In genomic region chr16:4323071-4323844, GRCh38 we compare ENCODE assay signal across 13 cellular contexts. TPM values are rescaled to one million over a fixed set of nuclear protein-coding genes. Genes with fewer than 3 reads are reported as not detected.
A peak's percentile ranks its signal among the peaks of the same experiment; 100 is the strongest.
DNase-seq lines count a peak whose midpoint lies in the region; ATAC-seq, FAIRE-seq and TF ChIP-seq lines count a peak whose summit lies in the region.
"Had no signal": no experiment of that assay in that cellular context is flagged by ENCODE, and none has a peak within 500 bp of the region (broad histone marks: within the 10 kb centered on the region; RNA-seq: fewer than 3 reads in every experiment).

No MANE protein-coding gene starts in this region.

- no peak for FAIRE-seq in keratinocyte (lab: Jason Lieb, UNC)

- H3K27me3 Mint-ChIP-seq in activated CD4-positive, alpha-beta memory T cell treated with anti-CD3 and anti-CD28 coated beads, Interleukin-2, amount 10 ng/mL, durations not matched to agents 7 days and 5 days = peaks cover 13% of the 10 kb centered on the region
- peaks cover 0 to 3% of the 10 kb centered on the region in 2 donors for H3K27me3 Mint-ChIP-seq in effector memory CD8-positive, alpha-beta T cell
- H3K27me3 Mint-ChIP-seq: type B pancreatic cell had no signal

- POLR2A ChIA-PET in activated CD4-positive, alpha-beta memory T cell treated with anti-CD3 and anti-CD28 coated beads, Interleukin-2, amount 10 ng/mL, durations not matched to agents 7 days and 5 days (lab: Charles Lee) = interaction anchor here (0.7 to 1.9 kb wide), 2 partner anchors 15 to 85 kb away, joined by 3 to 8 read pairs; no protein-coding TSS in a partner anchor

- H3K9me3 ChIP-seq in BLaER1 treated with 17β-estradiol and CSF1 and Interleukin-3, amounts not matched to agents 10 nM and 100 nM (replicated peaks in 1 of 11) = no peaks in the 10 kb centered on the region
- H3K9me3 ChIP-seq in mammary epithelial cell (replicated peaks; ENCODE audit: insufficient read depth, low read length) = no peaks in the 10 kb centered on the region
- H3K9me3 ChIP-seq in keratinocyte (ENCODE audit: control insufficient read depth, low read depth, low read length) = no peaks in the 10 kb centered on the region
- H3K9me3 ChIP-seq in skeletal muscle tissue (ENCODE audit: control insufficient read depth in 3 of 3, low read length in 3 of 3) = no peaks in the 10 kb centered on the region
- H3K9me3 ChIP-seq: mucosa of descending colon had no signal

- no peaks in the 10 kb centered on the region for H3K36me3 Mint-ChIP-seq in activated CD4-positive, alpha-beta memory T cell treated with anti-CD3 and anti-CD28 coated beads, Interleukin-2, amount 10 ng/mL, durations not matched to agents 7 days and 5 days (ENCODE audit: low read depth)
- H3K36me3 Mint-ChIP-seq in effector memory CD8-positive, alpha-beta T cell (ENCODE audit: insufficient read depth) = peaks cover 4% of the 10 kb centered on the region
- H3K36me3 Mint-ChIP-seq: IgD-negative memory B cell, type B pancreatic cell had no signal

- dilution Hi-C loops in mammary epithelial cell (cut with HindIII; ENCODE audit: low sequenced_read_pairs) = no loop called here
- dilution Hi-C loops in keratinocyte (cut with MboI; ENCODE audit: extremely low pct_ligation_motif_present, low sequenced_read_pairs) = no loop called here

- peaks cover 69 to 97% (median 91%) of the 10 kb centered on the region in 10 experiments for H3K4me1 ChIP-seq in BLaER1 treated with 17β-estradiol and CSF1 and Interleukin-3, amounts not matched to agents 10 nM and 100 nM
- H3K4me1 ChIP-seq in mammary epithelial cell (ENCODE audit: insufficient read depth, low read length) = peaks cover 51% of the 10 kb centered on the region
- peaks cover 33% of the 10 kb centered on the region for H3K4me1 ChIP-seq in keratinocyte (ENCODE audit: control insufficient read depth, extremely low read depth, insufficient read depth, low read length)
- H3K4me1 ChIP-seq in skeletal muscle tissue (ENCODE audit: control insufficient read depth in 3 of 3, insufficient read depth in 3 of 3, low read length in 3 of 3) = peaks cover 46 to 56% (median 49%) of the 10 kb centered on the region in 3 donors

- 21% methylated on average over 13 of the region's 21 CpGs for WGBS in mammary epithelial cell (ENCODE audit: low coverage, missing lambda C conversion rate)

- peak overlapping the region; percentile 62 to 99 (median 83); a peak in 21 of 22 replicates for H3K4me2 ChIP-seq in BLaER1 treated with 17β-estradiol and CSF1 and Interleukin-3, amounts not matched to agents 10 nM and 100 nM
- H3K4me2 ChIP-seq in mammary epithelial cell (ENCODE audit: insufficient read depth, low read depth, low read length) (peak overlapping the region; percentile 45), keratinocyte (ENCODE audit: control insufficient read depth, extremely low read depth, insufficient read depth, low read depth, low read length) (peak overlapping the region; percentile 37)

- H3K4me1 Mint-ChIP-seq in activated CD4-positive, alpha-beta memory T cell treated with anti-CD3 and anti-CD28 coated beads, Interleukin-2, amount 10 ng/mL, durations not matched to agents 7 days and 5 days = peaks cover 13% of the 10 kb centered on the region
- H3K4me1 Mint-ChIP-seq in effector memory CD8-positive, alpha-beta T cell (ENCODE audit: low read depth in 2 of 2) = peaks cover 4 to 5% of the 10 kb centered on the region in 2 donors

- H3K36me3 ChIP-seq in BLaER1 treated with 17β-estradiol and CSF1 and Interleukin-3, amounts not matched to agents 10 nM and 100 nM = no peaks in the 10 kb centered on the region
- no peaks in the 10 kb centered on the region for H3K36me3 ChIP-seq in mammary epithelial cell (ENCODE audit: insufficient read depth, low read length)
- no peaks in the 10 kb centered on the region for H3K36me3 ChIP-seq in keratinocyte (ENCODE audit: control insufficient read depth in 2 of 2, extremely low read depth in 1 of 2, insufficient read depth in 2 of 2, low read length in 2 of 2)
- no peaks in the 10 kb centered on the region for H3K36me3 ChIP-seq in skeletal muscle tissue (ENCODE audit: control insufficient read depth in 3 of 3, insufficient read depth in 3 of 3, low read length in 3 of 3)

- H3K27ac ChIP-seq in BLaER1 treated with 17β-estradiol and CSF1 and Interleukin-3, amounts not matched to agents 10 nM and 100 nM = peak overlapping the region in 8 of 11 experiments; percentile 22 to 71 (median 46); a peak in 11 of 22 replicates
- no peak overlapping the region for H3K27ac ChIP-seq in mammary epithelial cell (ENCODE audit: insufficient read depth, low read depth, low read length)
- H3K27ac ChIP-seq in keratinocyte (ENCODE audit: control insufficient read depth, insufficient read depth, low read length) = no peak overlapping the region
- H3K27ac ChIP-seq in skeletal muscle tissue (ENCODE audit: low read depth, low read length) = peak overlapping the region; percentile 70

- H3K79me2 ChIP-seq in mammary epithelial cell (ENCODE audit: insufficient read depth, low read length) = peaks cover 92% of the 10 kb centered on the region
- H3K79me2 ChIP-seq in keratinocyte (ENCODE audit: control insufficient read depth, insufficient read depth, low read length) = peaks cover 64% of the 10 kb centered on the region

- no peak overlapping the region for H3K27ac Mint-ChIP-seq in activated CD4-positive, alpha-beta memory T cell treated with anti-CD3 and anti-CD28 coated beads, Interleukin-2, amount 10 ng/mL, durations not matched to agents 7 days and 5 days
- H3K27ac Mint-ChIP-seq in effector memory CD8-positive, alpha-beta T cell = no peak overlapping the region
- H3K27ac Mint-ChIP-seq: activated CD8-positive, alpha-beta T cell treated with anti-CD3 and anti-CD28 coated beads, Interleukin-2, amount 10 ng/mL, durations not matched to agents 7 days and 5 days; IgD-negative memory B cell had no signal

- no peaks in the 10 kb centered on the region for H3K9me1 ChIP-seq in keratinocyte (ENCODE audit: control insufficient read depth, extremely low read depth, insufficient read depth, low read length)

- CTCF ChIA-PET in mammary epithelial cell (lab: Charles Lee; ENCODE audit: low non-redundant PET) = no interaction called here
- CTCF ChIA-PET in activated CD4-positive, alpha-beta memory T cell treated with anti-CD3 and anti-CD28 coated beads, Interleukin-2, amount 10 ng/mL, durations not matched to agents 7 days and 5 days (lab: Charles Lee) = no interaction called here

- H2AFZ ChIP-seq in mammary epithelial cell (ENCODE audit: low read depth, low read length) (peak overlapping the region; percentile 21), keratinocyte (ENCODE audit: control insufficient read depth, low read length) (no peak overlapping the region)

- H3K4me3 Mint-ChIP-seq in activated CD4-positive, alpha-beta memory T cell treated with anti-CD3 and anti-CD28 coated beads, Interleukin-2, amount 10 ng/mL, durations not matched to agents 7 days and 5 days = no peak overlapping the region
- no peak overlapping the region for H3K4me3 Mint-ChIP-seq in effector memory CD8-positive, alpha-beta T cell
- H3K4me3 Mint-ChIP-seq: activated CD8-positive, alpha-beta T cell treated with anti-CD3 and anti-CD28 coated beads, Interleukin-2, amount 10 ng/mL, durations not matched to agents 7 days and 5 days; IgD-negative memory B cell had no signal

- H3K27me3 ChIP-seq in BLaER1 treated with 17β-estradiol and CSF1 and Interleukin-3, amounts not matched to agents 10 nM and 100 nM = no peaks in the 10 kb centered on the region
- no peaks in the 10 kb centered on the region for H3K27me3 ChIP-seq in mammary epithelial cell (ENCODE audit: insufficient read depth, low read length)
- no peaks in the 10 kb centered on the region for H3K27me3 ChIP-seq in keratinocyte (ENCODE audit: control insufficient read depth, extremely low read depth, insufficient read depth, low read length)
- peaks cover 4 to 13% (median 11%) of the 10 kb centered on the region in 3 donors for H3K27me3 ChIP-seq in skeletal muscle tissue (ENCODE audit: control insufficient read depth in 3 of 3, insufficient read depth in 3 of 3, low read length in 3 of 3)

- in situ Hi-C loops in mammary epithelial cell (cut with MboI; ENCODE audit: low sequenced_read_pairs in 2 of 2) = loop anchor here in 1 of 2 donors (5.0 kb wide), 1 partner anchor 51 kb away; the partner anchor contains the start of gene TFAP4

- ATAC-seq in GM18517 (IDR thresholded peaks at IDR 0.05; ENCODE audit: unreplicated experiment) = no peak
- ATAC-seq in effector memory CD8-positive, alpha-beta T cell (replicated peaks) = no peak
- ATAC-seq: activated CD8-positive, alpha-beta T cell treated with anti-CD3 and anti-CD28 coated beads, Interleukin-2, amount 10 ng/mL, durations not matched to agents 7 days and 5 days had no signal

- TF ChIP-seq CTCF in mammary epithelial cell (conservative IDR thresholded peaks at IDR 0.05 in 1 of 2, IDR thresholded peaks at IDR 0.05 in 1 of 2; ENCODE audit: extremely low read depth in 1 of 2, insufficient read depth in 1 of 2, low read depth in 1 of 2, low read length in 2 of 2) (no peak), keratinocyte (optimal IDR thresholded peaks at IDR 0.05 in 1 of 3, IDR thresholded peaks at IDR 0.05 in 1 of 3, conservative IDR thresholded peaks at IDR 0.05 in 1 of 3; ENCODE audit: extremely low read depth in 1 of 3, insufficient read depth in 2 of 3, low read length in 3 of 3) (no peak)

- no TSS peak for BruUV-seq in mammary epithelial cell (replicated peaks; lab: Mats Ljungman, UMichigan)

- peaks cover 38 to 90% (median 72%) of the 10 kb centered on the region in 11 experiments; a peak in 21 of 22 replicates for H4K20me1 ChIP-seq in BLaER1 treated with 17β-estradiol and CSF1 and Interleukin-3, amounts not matched to agents 10 nM and 100 nM
- H4K20me1 ChIP-seq in mammary epithelial cell (ENCODE audit: insufficient read depth, low read length) (no peaks in the 10 kb centered on the region), keratinocyte (ENCODE audit: control insufficient read depth, extremely low read depth, insufficient read depth, low read length) (peaks cover 12% of the 10 kb centered on the region)

- DNase-seq in mammary epithelial cell (no peak), keratinocyte (ENCODE audit: low read depth, low spot score) (no peak), NCI-H1930 (lab: John Stamatoyannopoulos, UW) (no peak)
- DNase-seq in activated CD4-positive, alpha-beta memory T cell treated with anti-CD3 and anti-CD28 coated beads, Interleukin-2, amount 10 ng/mL, durations not matched to agents 7 days and 5 days = no peak
- DNase-seq in effector memory CD8-positive, alpha-beta T cell = no peak
- DNase-seq: activated CD8-positive, alpha-beta T cell treated with anti-CD3 and anti-CD28 coated beads, Interleukin-2, amount 10 ng/mL, durations not matched to agents 7 days and 5 days; mucosa of descending colon; NCI-H345 had no signal

- peak overlapping the region in 9 of 11 experiments; percentile 5 to 63 (median 48); a peak in 13 of 22 replicates for H3K9ac ChIP-seq in BLaER1 treated with 17β-estradiol and CSF1 and Interleukin-3, amounts not matched to agents 10 nM and 100 nM
- no peak overlapping the region for H3K9ac ChIP-seq in mammary epithelial cell (ENCODE audit: insufficient read depth, low read length)
- H3K9ac ChIP-seq in keratinocyte (ENCODE audit: control insufficient read depth, extremely low read depth, insufficient read depth, low read length) = peak overlapping the region; percentile 42
- H3K9ac ChIP-seq in skeletal muscle tissue (ENCODE audit: low read depth in 1 of 3, low read length in 3 of 3) = peak overlapping the region in 1 of 3 donors; percentile 54

- intact Hi-C loops in mammary epithelial cell (cut with micrococcal nuclease) = no loop called here

- no peaks in the 10 kb centered on the region for H3K9me3 Mint-ChIP-seq in activated CD4-positive, alpha-beta memory T cell treated with anti-CD3 and anti-CD28 coated beads, Interleukin-2, amount 10 ng/mL, durations not matched to agents 7 days and 5 days
- no peaks in the 10 kb centered on the region for H3K9me3 Mint-ChIP-seq in effector memory CD8-positive, alpha-beta T cell
- H3K9me3 Mint-ChIP-seq: IgD-negative memory B cell, type B pancreatic cell had no signal

- no peak overlapping the region for H3K4me3 ChIP-seq in BLaER1 treated with 17β-estradiol and CSF1 and Interleukin-3, amounts not matched to agents 10 nM and 100 nM
- H3K4me3 ChIP-seq in mammary epithelial cell (replicated peaks in 1 of 3; ENCODE audit: insufficient read depth in 1 of 3, low read depth in 2 of 3, low read length in 3 of 3) (no peak overlapping the region), keratinocyte (ENCODE audit: control insufficient read depth in 2 of 3, extremely low read depth in 1 of 3, insufficient read depth in 2 of 3, low read depth in 1 of 3, low read length in 3 of 3) (no peak overlapping the region), skeletal muscle tissue (ENCODE audit: low read length in 3 of 3) (no peak overlapping the region)
- H3K4me3 ChIP-seq: mucosa of descending colon had no signal

RNA-seq across cellular contexts. Expression of gene GLIS2, which starts 7.4 kb away (rescaled TPM):
- total RNA-seq in mammary epithelial cell (10 to 100 TPM in 1 of 2 donors, 1 to 10 TPM in 1; 3.3 to 13.5 TPM), skeletal muscle tissue (4.2 TPM)
- polyA plus RNA-seq in mammary epithelial cell (3.6 TPM), keratinocyte (0.63 to 2.3 TPM (median 1.0 TPM) in 3 replicates)
- polyA minus RNA-seq in mammary epithelial cell (10.4 TPM), keratinocyte (1.7 to 9.7 TPM (median 1.9 TPM) in 3 replicates)
- polyA plus RNA-seq in keratinocyte (2011; ENCODE audit: low read depth) = 1.1 TPM
- 1.6 and 3.7 TPM in 2 replicates for polyA plus RNA-seq in keratinocyte (2011; cell fraction: cytosol; rRNA removed)
- 4.6 and 5.9 TPM in 2 replicates for polyA plus RNA-seq in keratinocyte (2011; cell fraction: nucleus; rRNA removed)
- polyA plus RNA-seq in keratinocyte (2012; ENCODE audit: low replicate concordance) = 2.9 and 5.1 TPM in 2 replicates
- 6.5 TPM for polyA minus RNA-seq in keratinocyte (2011; cell fraction: cytosol; rRNA and poly(A)+ RNA removed)
- 2.2 TPM in 2 replicates for polyA minus RNA-seq in keratinocyte (2011; cell fraction: nucleus; rRNA and poly(A)+ RNA removed)
- total RNA-seq in activated CD4-positive, alpha-beta memory T cell treated with anti-CD3 and anti-CD28 coated beads, Interleukin-2, amount 10 ng/mL, durations not matched to agents 7 days and 5 days = under 1 TPM; 0.40 to 0.45 TPM
- polyA plus RNA-seq: IgD-negative memory B cell had no signal

RNA-seq across cellular contexts. Expression of gene PAM16, which starts 27.9 kb away (rescaled TPM):
- total RNA-seq in mammary epithelial cell (10 to 100 TPM; 20.3 to 62.1 TPM), skeletal muscle tissue (32.9 TPM)
- polyA plus RNA-seq in mammary epithelial cell (41.2 TPM), keratinocyte (25.0 to 41.2 TPM (median 32.7 TPM) in 3 replicates)
- polyA minus RNA-seq in mammary epithelial cell (3.8 TPM), keratinocyte (7.3 to 8.6 TPM (median 8.0 TPM) in 3 replicates)
- 22.4 TPM for polyA plus RNA-seq in keratinocyte (2011; ENCODE audit: low read depth)
- 15.6 and 27.6 TPM in 2 replicates for polyA plus RNA-seq in keratinocyte (2011; cell fraction: cytosol; rRNA removed)
- polyA plus RNA-seq in keratinocyte (2011; cell fraction: nucleus; rRNA removed) = 29.2 and 38.2 TPM in 2 replicates
- 33.9 and 36.4 TPM in 2 replicates for polyA plus RNA-seq in keratinocyte (2012; ENCODE audit: low replicate concordance)
- 15.9 TPM for polyA minus RNA-seq in keratinocyte (2011; cell fraction: cytosol; rRNA and poly(A)+ RNA removed)
- 9.5 and 11.3 TPM in 2 replicates for polyA minus RNA-seq in keratinocyte (2011; cell fraction: nucleus; rRNA and poly(A)+ RNA removed)
- total RNA-seq in activated CD4-positive, alpha-beta memory T cell treated with anti-CD3 and anti-CD28 coated beads, Interleukin-2, amount 10 ng/mL, durations not matched to agents 7 days and 5 days = 10 to 100 TPM; 29.7 to 33.9 TPM

RNA-seq across cellular contexts. Expression of gene VASN, which starts 48.4 kb away (rescaled TPM):
- total RNA-seq in mammary epithelial cell (10 to 100 TPM in 1 of 2 donors, 1 to 10 TPM in 1; 5.0 to 25.5 TPM), skeletal muscle tissue (13.0 TPM)
- polyA plus RNA-seq in mammary epithelial cell (1.9 TPM), keratinocyte (0.37 to 1.1 TPM (median 0.46 TPM) in 3 replicates)
- polyA minus RNA-seq in mammary epithelial cell (0.67 TPM), keratinocyte (0.59 to 0.99 TPM (median 0.80 TPM) in 3 replicates)
- 4.4 TPM for polyA plus RNA-seq in keratinocyte (2011; ENCODE audit: low read depth)
- 0.29 and 0.88 TPM in 2 replicates for polyA plus RNA-seq in keratinocyte (2011; cell fraction: cytosol; rRNA removed)
- polyA plus RNA-seq in keratinocyte (2011; cell fraction: nucleus; rRNA removed) = 2.5 and 3.9 TPM in 2 replicates
- polyA plus RNA-seq in keratinocyte (2012; ENCODE audit: low replicate concordance) = 0.71 and 6.3 TPM in 2 replicates
- polyA minus RNA-seq in keratinocyte (2011; cell fraction: cytosol; rRNA and poly(A)+ RNA removed) = 2.7 TPM
- 3.3 and 3.5 TPM in 2 replicates for polyA minus RNA-seq in keratinocyte (2011; cell fraction: nucleus; rRNA and poly(A)+ RNA removed)
- under 1 TPM in 1 of 2 experiments, not detected in 1; 0.08 TPM for total RNA-seq in activated CD4-positive, alpha-beta memory T cell treated with anti-CD3 and anti-CD28 coated beads, Interleukin-2, amount 10 ng/mL, durations not matched to agents 7 days and 5 days
- total RNA-seq: activated CD8-positive, alpha-beta T cell treated with anti-CD3 and anti-CD28 coated beads, Interleukin-2, amount 10 ng/mL, durations not matched to agents 7 days and 5 days had no signal

RNA-seq across cellular contexts. Expression of gene TFAP4, which starts 50.4 kb away (rescaled TPM):
- total RNA-seq in mammary epithelial cell (10 to 100 TPM in 1 of 2 donors, 1 to 10 TPM in 1; 3.3 to 13.0 TPM), skeletal muscle tissue (5.2 TPM)
- polyA plus RNA-seq in mammary epithelial cell (9.5 TPM), keratinocyte (4.9 to 9.2 TPM (median 6.7 TPM) in 3 replicates)
- polyA minus RNA-seq in mammary epithelial cell (6.4 TPM), keratinocyte (7.8 to 17.9 TPM (median 17.2 TPM) in 3 replicates)
- 6.1 TPM for polyA plus RNA-seq in keratinocyte (2011; ENCODE audit: low read depth)
- polyA plus RNA-seq in keratinocyte (2011; cell fraction: cytosol; rRNA removed) = 2.0 and 3.6 TPM in 2 replicates
- 3.5 and 4.4 TPM in 2 replicates for polyA plus RNA-seq in keratinocyte (2011; cell fraction: nucleus; rRNA removed)
- 5.0 and 10.4 TPM in 2 replicates for polyA plus RNA-seq in keratinocyte (2012; ENCODE audit: low replicate concordance)
- polyA minus RNA-seq in keratinocyte (2011; cell fraction: cytosol; rRNA and poly(A)+ RNA removed) = 14.8 TPM
- 2.0 and 2.8 TPM in 2 replicates for polyA minus RNA-seq in keratinocyte (2011; cell fraction: nucleus; rRNA and poly(A)+ RNA removed)
- total RNA-seq in activated CD4-positive, alpha-beta memory T cell treated with anti-CD3 and anti-CD28 coated beads, Interleukin-2, amount 10 ng/mL, durations not matched to agents 7 days and 5 days = 10 to 100 TPM; 12.4 to 13.5 TPM

Comparison
In these comparisons a context has a peak if more than half of its experiments do, and no peak if none do; other contexts are left out.
1. H3K27ac ChIP-seq: peak in BLaER1 treated with 17β-estradiol and CSF1 and Interleukin-3, amounts not matched to agents 10 nM and 100 nM (8 of 11) and skeletal muscle tissue (single experiment); none in mammary epithelial cell (single experiment) and keratinocyte (single experiment).
2. RNA of gene VASN, which starts 48.4 kb away (total RNA-seq): 5.0 to 25.5 TPM in mammary epithelial cell and 13.0 TPM in skeletal muscle tissue (single experiment); 0.08 TPM in activated CD4-positive, alpha-beta memory T cell treated with anti-CD3 and anti-CD28 coated beads, Interleukin-2, amount 10 ng/mL, durations not matched to agents 7 days and 5 days; every median in the first group is over 4 times any median in the second.
3. Peak in every context shown above with its lines, with median percentiles within 50 percentile points of each other: H3K4me2 ChIP-seq.